13 cellular contexts compared by ENCODE assay signal in the genomic region with DNA sequence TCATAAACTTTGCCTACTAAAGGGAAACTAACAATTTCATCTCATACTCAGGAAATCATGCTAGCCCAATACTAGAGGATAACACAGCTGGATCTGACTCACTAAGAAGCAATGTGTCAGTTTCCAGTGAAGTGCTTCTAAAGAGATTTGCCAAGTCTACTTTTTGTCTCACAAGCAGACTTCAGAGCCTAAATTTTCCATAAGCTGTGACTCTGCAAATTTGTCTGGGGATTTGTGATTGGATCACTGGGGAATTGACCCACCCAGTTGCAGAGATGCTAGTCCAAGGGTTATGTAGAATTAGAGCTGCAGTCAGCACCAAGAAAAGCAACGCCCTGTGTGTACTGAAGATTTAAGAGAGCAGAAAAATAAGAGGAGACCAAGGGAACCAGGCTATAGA.
DNase-seq lines count a peak whose midpoint lies in the region; ATAC-seq lines count a peak whose summit lies in the region.
"Had no signal": no experiment of that assay in that cellular context is flagged by ENCODE, and none has a peak within 500 bp of the region (broad histone marks: within the 10 kb centered on the region; RNA-seq: fewer than 3 reads in every experiment).

No MANE protein-coding gene starts in this region.

- ATAC-seq in HG02610 (IDR thresholded peaks at IDR 0.05; ENCODE audit: unreplicated experiment): no peak
- ATAC-seq: Panc1 had no signal

- peak overlapping the region; percentile 47 for H3K27ac ChIP-seq in epithelial cell of prostate

- DNase-seq in AG20443 (ENCODE audit: low spot score) (peak; percentile 78), OCI-M1 (lab: John Stamatoyannopoulos, UW) (peak; percentile 52), epithelial cell of prostate (ENCODE audit: low read depth, low spot score) (no peak), myocyte (ENCODE audit: low read depth) (peak; percentile 60), COR-L47 (lab: John Stamatoyannopoulos, UW) (no peak), activated gamma-delta T cell (lab: John Stamatoyannopoulos, UW) (no peak)
- no peak for DNase-seq in activated CD4-positive, CD25-positive, alpha-beta regulatory T cell (lab: John Stamatoyannopoulos, UW)
- DNase-seq: activated CD4-positive, alpha-beta T cell treated with anti-CD3 and anti-CD28 coated beads, Interleukin-2, amount 50 U/mL, for 48 hours; esophagus squamous epithelium; NCI-H1417; stimulated activated CD4-positive, alpha-beta T cell treated with anti-CD3 and anti-CD28 coated beads, Interleukin-4, amount 100 ng/mL, for 4 hours had no signal

Comparison
In these comparisons a context has a peak if more than half of its experiments do, and no peak if none do; other contexts are left out.
1. DNase-seq: peak in AG20443 (single experiment), OCI-M1 (single experiment) and myocyte (single experiment); none in epithelial cell of prostate (single experiment), COR-L47 (single experiment), activated CD4-positive, CD25-positive, alpha-beta regulatory T cell (0 of 4) and activated gamma-delta T cell (single experiment).